21 cellular contexts compared by ENCODE assay signal in genomic region chr3:120280566-120280965, GRCh38. TPM values are rescaled to one million over a fixed set of nuclear protein-coding genes. Genes with fewer than 3 reads are reported as not detected.
DNase-seq lines count a peak whose midpoint lies in the region; ATAC-seq, FAIRE-seq and TF ChIP-seq lines count a peak whose summit lies in the region.
"Had no signal": no experiment of that assay in that cellular context is flagged by ENCODE, and none has a peak within 500 bp of the region (broad histone marks: within the 10 kb centered on the region; RNA-seq: fewer than 3 reads in every experiment).

No MANE protein-coding gene starts in this region.

- no peaks in the 10 kb centered on the region for H3K79me2 ChIP-seq in mammary epithelial cell (ENCODE audit: insufficient read depth, low read length)

- in situ Hi-C loops in mammary epithelial cell (cut with MboI; ENCODE audit: low sequenced_read_pairs in 2 of 2) = no loop called here

- DNase-seq in mammary epithelial cell (peak; percentile 39), breast epithelium (ENCODE audit: low spot score in 2 of 2) (no peak), RCC 7860 (ENCODE audit: low spot score) (peak; percentile 80), NCI-H510A treated with DMSO at 0.1 percent for 48 hours (lab: John Stamatoyannopoulos, UW) (no peak), A172 (ENCODE audit: low spot score) (no peak), NCI-H2107 treated with DMSO at 0.1 percent for 48 hours (lab: John Stamatoyannopoulos, UW; ENCODE audit: unreplicated experiment) (no peak)
- DNase-seq: CD8-positive, alpha-beta memory T cell; IMR-90; Karpas-422; NCI-H1694; NCI-H2081 treated with DMSO at 0.1 percent for 48 hours; NCI-H2227 treated with DMSO at 0.1 percent for 48 hours; NCI-H510A; NCI-H748 treated with DMSO at 0.1 percent for 48 hours; SIG-M5; SK-N-SH had no signal

- H2AFZ ChIP-seq in mammary epithelial cell (ENCODE audit: low read depth, low read length) = no peak overlapping the region

- ATAC-seq in GM21717 (IDR thresholded peaks at IDR 0.05; ENCODE audit: unreplicated experiment) = peak; percentile 96
- no peak for ATAC-seq in HG02840 (IDR thresholded peaks at IDR 0.05; ENCODE audit: low FRiP score, unreplicated experiment)

- no peak overlapping the region for H3K4me2 ChIP-seq in mammary epithelial cell (ENCODE audit: insufficient read depth, low read depth, low read length)
- H3K4me2 ChIP-seq: SK-N-SH had no signal

- H3K4me1 ChIP-seq in mammary epithelial cell (ENCODE audit: insufficient read depth, low read length) (peaks cover 7% of the 10 kb centered on the region), breast epithelium (no peaks in the 10 kb centered on the region)

- no peak overlapping the region for H3K4me3 ChIP-seq in mammary epithelial cell (replicated peaks in 1 of 3; ENCODE audit: insufficient read depth in 1 of 3, low read depth in 2 of 3, low read length in 3 of 3)
- no peak overlapping the region for H3K4me3 ChIP-seq in breast epithelium

- dilution Hi-C loops in mammary epithelial cell (cut with HindIII; ENCODE audit: low sequenced_read_pairs) = no loop called here

- peak; percentile 67 for FAIRE-seq in RCC 7860 (lab: Jason Lieb, UNC)
- FAIRE-seq: A204.1, H54 had no signal

- no TSS peak for BruUV-seq in mammary epithelial cell (replicated peaks; lab: Mats Ljungman, UMichigan)

- H3K9me3 ChIP-seq in mammary epithelial cell (replicated peaks; ENCODE audit: insufficient read depth, low read length) = no peaks in the 10 kb centered on the region
- no peaks in the 10 kb centered on the region for H3K9me3 ChIP-seq in breast epithelium
- H3K9me3 ChIP-seq: SK-N-SH had no signal

- intact Hi-C loops in mammary epithelial cell (cut with micrococcal nuclease) (loop anchor here (5.0 kb wide), 1 partner anchor 67 kb away; the partner anchor contains the start of gene LRRC58), breast epithelium (cut with DNase I; ENCODE audit: low total_unique reads) (no loop called here)

- H3K27ac ChIP-seq in mammary epithelial cell (ENCODE audit: insufficient read depth, low read depth, low read length) = no peak overlapping the region
- H3K27ac ChIP-seq in breast epithelium = no peak overlapping the region
- H3K27ac ChIP-seq: C4-2B had no signal

- CTCF ChIA-PET in mammary epithelial cell (lab: Charles Lee; ENCODE audit: low non-redundant PET) = no interaction called here

- TF ChIP-seq CTCF in mammary epithelial cell (conservative IDR thresholded peaks at IDR 0.05 in 1 of 2, IDR thresholded peaks at IDR 0.05 in 1 of 2; ENCODE audit: extremely low read depth in 1 of 2, insufficient read depth in 1 of 2, low read depth in 1 of 2, low read length in 2 of 2) (no peak), breast epithelium (IDR thresholded peaks at IDR 0.05) (no peak)

- H3K27me3 ChIP-seq in mammary epithelial cell (ENCODE audit: insufficient read depth, low read length) = peaks cover 4% of the 10 kb centered on the region
- H3K27me3 ChIP-seq in breast epithelium = peaks cover 0 to 3% of the 10 kb centered on the region in 2 donors

- H3K9ac ChIP-seq in mammary epithelial cell (ENCODE audit: insufficient read depth, low read length) = no peak overlapping the region
- H3K9ac ChIP-seq: SK-N-SH had no signal

- 94% methylated on average over 2 of the region's 3 CpGs for WGBS in mammary epithelial cell (ENCODE audit: low coverage, missing lambda C conversion rate)

- H3K36me3 ChIP-seq in mammary epithelial cell (ENCODE audit: insufficient read depth, low read length) (no peaks in the 10 kb centered on the region), breast epithelium (no peaks in the 10 kb centered on the region)

- no peak for TF ChIP-seq POLR2A in breast epithelium (IDR thresholded peaks at IDR 0.05)

- no peaks in the 10 kb centered on the region for H4K20me1 ChIP-seq in mammary epithelial cell (ENCODE audit: insufficient read depth, low read length)

RNA-seq across cellular contexts. Expression of gene GPR156, which starts 4.5 kb away (rescaled TPM):
- 1 to 10 TPM in 1 of 2 donors, under 1 TPM in 1; 0.56 to 1.2 TPM for total RNA-seq in mammary epithelial cell
- 0.27 TPM for polyA plus RNA-seq in mammary epithelial cell
- polyA minus RNA-seq in mammary epithelial cell = not detected
- total RNA-seq in breast epithelium = under 1 TPM; 0.33 to 0.88 (median 0.64) TPM
- 1.1 and 1.6 TPM in 2 replicates for total RNA-seq in A172 (2014; rRNA removed; shearing (Covaris generic))
- polyA plus RNA-seq: CD8-positive, alpha-beta memory T cell had no signal

Comparison
In these comparisons a context has a peak if more than half of its experiments do, and no peak if none do; other contexts are left out.
1. DNase-seq: peak in mammary epithelial cell (single experiment) and RCC 7860 (single experiment); none in breast epithelium (0 of 2), NCI-H510A treated with DMSO at 0.1 percent for 48 hours (single experiment), A172 (single experiment) and NCI-H2107 treated with DMSO at 0.1 percent for 48 hours (single experiment).